11 cellular contexts compared by ENCODE assay signal in genomic region chr1:26539722-26540121, GRCh38. TPM values are rescaled to one million over a fixed set of nuclear protein-coding genes. Genes with fewer than 3 reads are reported as not detected.
DNase-seq lines count a peak whose midpoint lies in the region; ATAC-seq, FAIRE-seq and TF ChIP-seq lines count a peak whose summit lies in the region.
"Had no signal": no experiment of that assay in that cellular context is flagged by ENCODE, and none has a peak within 500 bp of the region (broad histone marks: within the 10 kb centered on the region; RNA-seq: fewer than 3 reads in every experiment).

No MANE protein-coding gene starts in this region.

- peaks cover 0 to 1% (median 0%) of the 10 kb centered on the region in 8 donors for H3K9me3 Mint-ChIP-seq in CD4-positive, alpha-beta memory T cell
- no peaks in the 10 kb centered on the region for H3K9me3 Mint-ChIP-seq in naive thymus-derived CD8-positive, alpha-beta T cell

- DNase-seq in CD4-positive, alpha-beta memory T cell = no peak
- no peak for DNase-seq in Karpas-422
- no peak for DNase-seq in naive thymus-derived CD8-positive, alpha-beta T cell
- DNase-seq in OCI-M2 (lab: John Stamatoyannopoulos, UW; ENCODE audit: unreplicated experiment) = no peak
- no peak for DNase-seq in EL
- DNase-seq in GM12892 (ENCODE audit: insufficient read length) = no peak
- DNase-seq in inferior parietal cortex (ENCODE audit: extremely low spot score) = no peak
- DNase-seq: body of pancreas, DMS 273 treated with DMSO at 0.1 percent for 48 hours, left colon had no signal

- TF ChIP-seq POLR2A in GM12892 (IDR thresholded peaks at IDR 0.05; ENCODE audit: low read depth, low read length) = no peak

- no peak for ATAC-seq in naive thymus-derived CD8-positive, alpha-beta T cell
- ATAC-seq: body of pancreas, left colon had no signal

- no peak overlapping the region for H3K4me2 ChIP-seq in Karpas-422 (ENCODE audit: low read depth, low read length, poor library complexity, severe bottlenecking)

- no peaks in the 10 kb centered on the region for H3K79me2 ChIP-seq in Karpas-422 (ENCODE audit: low read length)

- POLR2A ChIA-PET in CD4-positive, alpha-beta memory T cell (lab: Charles Lee; ENCODE audit: partially characterized antibody) = interaction anchor here (1.4 to 6.0 kb wide), 4 partner anchors 10 to 248 kb away, joined by 3 to 81 read pairs (median 35); partner anchors contain the start of genes PIGV and RPS6KA1
- POLR2A ChIA-PET in naive thymus-derived CD8-positive, alpha-beta T cell (lab: Charles Lee) = interaction anchor here (0.6 to 5.9 kb wide), 5 partner anchors 10 to 323 kb away, joined by 3 to 49 read pairs (median 3); partner anchors contain the start of gene RPS6KA1

- no peaks in the 10 kb centered on the region for H3K27me3 ChIP-seq in CD4-positive, alpha-beta memory T cell (ENCODE audit: insufficient read depth, low read length)
- no peaks in the 10 kb centered on the region for H3K27me3 ChIP-seq in Karpas-422 (ENCODE audit: low read length)
- H3K27me3 ChIP-seq: body of pancreas had no signal

- peak overlapping the region in 7 of 8 donors; percentile 55 to 84 (median 73) for H3K4me3 Mint-ChIP-seq in CD4-positive, alpha-beta memory T cell
- H3K4me3 Mint-ChIP-seq in naive thymus-derived CD8-positive, alpha-beta T cell = peak overlapping the region; percentile 45 to 78 (median 72)

- no peak for FAIRE-seq in GM12892 (lab: Jason Lieb, UNC)

- H2AFZ ChIP-seq in Karpas-422 (ENCODE audit: low read length) = no peak overlapping the region

- no peaks in the 10 kb centered on the region for H3K36me3 Mint-ChIP-seq in CD4-positive, alpha-beta memory T cell
- no peaks in the 10 kb centered on the region for H3K36me3 Mint-ChIP-seq in naive thymus-derived CD8-positive, alpha-beta T cell

- H3K4me3 ChIP-seq in CD4-positive, alpha-beta memory T cell (ENCODE audit: low read length in 2 of 2) = peak overlapping the region in 1 of 2 donors; percentile 36
- H3K4me3 ChIP-seq in Karpas-422 (ENCODE audit: low read length) = no peak overlapping the region
- H3K4me3 ChIP-seq: body of pancreas had no signal

- H3K9me2 ChIP-seq in Karpas-422 (replicated peaks; ENCODE audit: insufficient read depth, low read length) = no peaks in the 10 kb centered on the region

- no peaks in the 10 kb centered on the region for H3K9me3 ChIP-seq in CD4-positive, alpha-beta memory T cell (ENCODE audit: control insufficient read depth in 1 of 2, low read length in 2 of 2)
- no peaks in the 10 kb centered on the region for H3K9me3 ChIP-seq in Karpas-422 (ENCODE audit: low read length)
- H3K9me3 ChIP-seq: body of pancreas had no signal

- peak overlapping the region; percentile 82 to 97 (median 91) for H3K27ac Mint-ChIP-seq in CD4-positive, alpha-beta memory T cell
- peak overlapping the region; percentile 83 to 99 (median 92) for H3K27ac Mint-ChIP-seq in naive thymus-derived CD8-positive, alpha-beta T cell

- H3K4me1 ChIP-seq in CD4-positive, alpha-beta memory T cell (ENCODE audit: insufficient read depth, low read length) = peaks cover 98% of the 10 kb centered on the region
- H3K4me1 ChIP-seq in Karpas-422 (ENCODE audit: low read length) = peaks cover 70% of the 10 kb centered on the region

- peak overlapping the region; percentile 29; the same call in 1 of the 2 replicates for H3K9ac ChIP-seq in Karpas-422 (ENCODE audit: low read length)

- CTCF ChIA-PET in CD4-positive, alpha-beta memory T cell (lab: Charles Lee; ENCODE audit: partially characterized antibody) = interaction anchor here (1.0 to 6.8 kb wide), 11 partner anchors 12 to 250 kb away, joined by 3 to 96 read pairs (median 25); partner anchors contain the start of genes DHDDS, PIGV and RPS6KA1

- intact Hi-C loops in CD4-positive, alpha-beta memory T cell (cut with micrococcal nuclease) = no loop called here

- H3K27ac ChIP-seq in CD4-positive, alpha-beta memory T cell (ENCODE audit: low read depth, low read length) = peak overlapping the region; percentile 36
- H3K27ac ChIP-seq in Karpas-422 (ENCODE audit: low read length) = peak overlapping the region; percentile 68
- peak overlapping the region; percentile 42 for H3K27ac ChIP-seq in angular gyrus (ENCODE audit: low read depth, low read length)
- H3K27ac ChIP-seq: body of pancreas had no signal

- no peaks in the 10 kb centered on the region for H3K27me3 Mint-ChIP-seq in CD4-positive, alpha-beta memory T cell
- H3K27me3 Mint-ChIP-seq in naive thymus-derived CD8-positive, alpha-beta T cell = no peaks in the 10 kb centered on the region

- H3K36me3 ChIP-seq in CD4-positive, alpha-beta memory T cell (ENCODE audit: insufficient read depth, low read length) = no peaks in the 10 kb centered on the region
- no peaks in the 10 kb centered on the region for H3K36me3 ChIP-seq in Karpas-422 (ENCODE audit: insufficient read depth, low read length)

- peaks cover 57 to 92% (median 80%) of the 10 kb centered on the region in 4 donors for H3K4me1 Mint-ChIP-seq in CD4-positive, alpha-beta memory T cell
- H3K4me1 Mint-ChIP-seq in naive thymus-derived CD8-positive, alpha-beta T cell = peaks cover 47 to 89% (median 77%) of the 10 kb centered on the region in 4 donors

- no peaks in the 10 kb centered on the region for H4K20me1 ChIP-seq in Karpas-422 (ENCODE audit: insufficient read depth, low read depth, low read length)

RNA-seq across cellular contexts. Expression of gene RPS6KA1, which starts 10.2 kb away (rescaled TPM):
- total RNA-seq in CD4-positive, alpha-beta memory T cell = 100 to 1,000 TPM; 106 to 108 TPM
- 100 to 1,000 TPM; 180 to 215 TPM for polyA plus RNA-seq in CD4-positive, alpha-beta memory T cell
- 85.3 and 106 TPM in 2 replicates for total RNA-seq in Karpas-422 (2014; rRNA removed; shearing (Covaris generic); ENCODE audit: low replicate concordance)
- total RNA-seq in naive thymus-derived CD8-positive, alpha-beta T cell = 10 to 100 TPM; 95.2 to 97.0 TPM
- 100 to 1,000 TPM; 125 to 137 (median 125) TPM for polyA plus RNA-seq in naive thymus-derived CD8-positive, alpha-beta T cell
- 56.6 TPM for polyA plus RNA-seq in GM12892 (2012; ENCODE audit: missing spikeins)
